ENCODE assay signal across 12 cellular contexts in the genomic region with DNA sequence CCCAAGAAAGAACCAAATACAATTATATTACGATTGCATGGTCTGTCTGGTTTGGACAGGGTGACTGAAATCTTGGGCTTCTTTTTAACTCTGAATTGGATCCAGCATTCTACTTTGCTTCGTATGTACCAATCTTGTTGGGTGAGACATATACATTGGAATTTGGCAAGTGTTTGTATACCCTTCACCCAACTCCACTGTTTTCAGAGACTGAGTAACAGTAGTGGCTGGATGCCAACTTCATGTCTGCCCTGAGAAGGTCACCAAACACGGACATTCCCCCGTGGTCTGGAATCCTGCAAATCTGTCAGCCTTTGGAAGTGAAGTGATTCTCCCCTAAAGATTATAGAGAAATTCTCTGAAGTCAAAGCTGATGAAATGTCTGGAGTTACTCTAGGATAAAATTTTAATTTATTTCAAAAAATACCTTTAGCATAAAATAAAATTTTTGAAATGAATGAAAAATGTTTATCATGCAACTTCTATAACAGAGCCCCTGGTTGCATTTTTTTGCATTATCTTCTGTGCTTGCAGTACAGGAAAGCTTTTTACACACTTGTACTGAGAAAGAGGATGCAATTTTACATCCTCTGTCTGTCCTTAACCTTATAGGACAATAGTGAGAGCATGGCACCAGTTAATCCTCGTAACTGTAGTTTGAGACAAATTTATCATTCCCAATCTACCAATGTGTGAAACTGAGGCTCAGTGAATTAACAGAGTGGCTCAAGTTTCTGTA.
DNase-seq lines count a peak whose midpoint lies in the region; ATAC-seq, FAIRE-seq and TF ChIP-seq lines count a peak whose summit lies in the region.
"Had no signal": no experiment of that assay in that cellular context is flagged by ENCODE, and none has a peak within 500 bp of the region (broad histone marks: within the 10 kb centered on the region; RNA-seq: fewer than 3 reads in every experiment).

No MANE protein-coding gene starts in this region.

- H3K27ac ChIP-seq in AG04450 (ENCODE audit: low read depth, low read length) = no peak overlapping the region
- H3K27ac ChIP-seq in transverse colon = no peak overlapping the region

- TF ChIP-seq CTCF in AG04450 (IDR thresholded peaks at IDR 0.05; ENCODE audit: low read depth, low read length) = no peak
- no peak for TF ChIP-seq CTCF in kidney epithelial cell (IDR thresholded peaks at IDR 0.05; ENCODE audit: insufficient read depth, low read length, poor library complexity, severe bottlenecking)
- no peak for TF ChIP-seq CTCF in transverse colon (IDR thresholded peaks at IDR 0.05)

- POLR2A ChIA-PET in AG04450 (lab: Yijun Ruan, JAX) = interaction anchor here (0.6 kb wide), 1 partner anchor 34 kb away, joined by 3 read pairs; no protein-coding TSS in a partner anchor

- H3K27me3 ChIP-seq in AG04450 (ENCODE audit: control insufficient read depth, insufficient read depth, low read length) = no peaks in the 10 kb centered on the region
- H3K27me3 ChIP-seq in kidney epithelial cell (ENCODE audit: control insufficient read depth, insufficient read depth, low read length) = no peaks in the 10 kb centered on the region
- no peaks in the 10 kb centered on the region for H3K27me3 ChIP-seq in transverse colon

- in situ Hi-C loops in transverse colon (cut with MboI; ENCODE audit: low pct_ligation_motif_present in 1 of 4, low pct_unique_long_range_greater_than_20kb in 1 of 4, low sequenced_read_pairs in 3 of 4) = no loop called here

- H3K27ac Mint-ChIP-seq in activated naive CD4-positive, alpha-beta T cell treated with anti-CD3 and anti-CD28 coated beads, Interleukin-2, amount 50 U/mL, for 72 hours = no peak overlapping the region
- H3K27ac Mint-ChIP-seq: CD8-positive, alpha-beta T cell; T-helper 17 cell had no signal

- WGBS in transverse colon (ENCODE audit: low coverage in 1 of 2), 2 donors = 66 to 84% methylated on average over 3 to 5 of the region's 5 CpGs

- H3K4me3 ChIP-seq in AG04450 (ENCODE audit: low read depth, low read length) (no peak overlapping the region), kidney epithelial cell (ENCODE audit: low read depth, low read length) (no peak overlapping the region), transverse colon (no peak overlapping the region)

- intact Hi-C loops in transverse colon (cut with DNase I; ENCODE audit: low total_unique reads) = no loop called here

- H3K36me3 ChIP-seq in kidney epithelial cell (ENCODE audit: control insufficient read depth, insufficient read depth, low read length) = no peaks in the 10 kb centered on the region
- no peaks in the 10 kb centered on the region for H3K36me3 ChIP-seq in transverse colon

- CTCF ChIA-PET in AG04450 (lab: Charles Lee) = no interaction called here

- TF ChIP-seq EP300 in transverse colon (IDR thresholded peaks at IDR 0.05; ENCODE audit: low read depth) = no peak

- no peaks in the 10 kb centered on the region for H3K4me1 ChIP-seq in transverse colon

- TF ChIP-seq POLR2A in transverse colon (IDR thresholded peaks at IDR 0.05) = no peak

- ATAC-seq in HG02973 (IDR thresholded peaks at IDR 0.05; ENCODE audit: unreplicated experiment) = no peak
- no peak for ATAC-seq in activated naive CD4-positive, alpha-beta T cell treated with anti-CD3 and anti-CD28 coated beads, Interleukin-2, amount 50 U/mL, for 72 hours
- ATAC-seq: CD8-positive, alpha-beta T cell; T-helper 17 cell had no signal

- no peaks in the 10 kb centered on the region for H3K9me3 ChIP-seq in AG04450 (ENCODE audit: control insufficient read depth, insufficient read depth, low read length)
- H3K9me3 ChIP-seq in transverse colon = no peaks in the 10 kb centered on the region

- peaks cover 0 to 6% of the 10 kb centered on the region in 2 donors for H3K36me3 Mint-ChIP-seq in activated naive CD4-positive, alpha-beta T cell treated with anti-CD3 and anti-CD28 coated beads, Interleukin-2, amount 50 U/mL, for 72 hours

- H3K9me3 Mint-ChIP-seq in activated naive CD4-positive, alpha-beta T cell treated with anti-CD3 and anti-CD28 coated beads, Interleukin-2, amount 50 U/mL, for 72 hours = no peaks in the 10 kb centered on the region
- H3K9me3 Mint-ChIP-seq: CD8-positive, alpha-beta T cell had no signal

- DNase-seq in AG04450 (ENCODE audit: low read depth, low spot score) (peak; percentile 88), HTR-8/SVneo (ENCODE audit: insufficient read length, low spot score) (peak; percentile 77), brain pericyte (ENCODE audit: low read depth, low spot score) (peak; percentile 64), kidney epithelial cell (ENCODE audit: low read depth) (peak; percentile 96), transverse colon (no peak)
- DNase-seq in activated CD8-positive, alpha-beta memory T cell treated with anti-CD3 and anti-CD28 coated beads, Interleukin-2, amount 50 U/mL, for 4 hours = no peak
- DNase-seq in activated naive CD4-positive, alpha-beta T cell treated with anti-CD3 and anti-CD28 coated beads, Interleukin-2, amount 50 U/mL, for 72 hours (ENCODE audit: low spot score in 2 of 2) = no peak
- DNase-seq: activated T-cell treated with anti-CD3 and anti-CD28 coated beads, Interleukin-2, amount 50 U/mL, for 1 hour; CD8-positive, alpha-beta T cell; NCI-H2171; T-helper 17 cell had no signal

- peak; percentile 76 for FAIRE-seq in HTR-8/SVneo (lab: Jason Lieb, UNC)

Comparison
In these comparisons a context has a peak if more than half of its experiments do, and no peak if none do; other contexts are left out.
1. DNase-seq: peak in AG04450 (single experiment), HTR-8/SVneo (single experiment), brain pericyte (single experiment) and kidney epithelial cell (single experiment); none in activated CD8-positive, alpha-beta memory T cell treated with anti-CD3 and anti-CD28 coated beads, Interleukin-2, amount 50 U/mL, for 4 hours (single experiment), transverse colon (single experiment) and activated naive CD4-positive, alpha-beta T cell treated with anti-CD3 and anti-CD28 coated beads, Interleukin-2, amount 50 U/mL, for 72 hours (0 of 2).